In genomic region chr16:50251375-50252081, GRCh38 we compare ENCODE assay signal across 11 cellular contexts. TPM values are rescaled to one million over a fixed set of nuclear protein-coding genes. Genes with fewer than 3 reads are reported as not detected.
DNase-seq lines count a peak whose midpoint lies in the region; ATAC-seq and TF ChIP-seq lines count a peak whose summit lies in the region.
"Had no signal": no experiment of that assay in that cellular context is flagged by ENCODE, and none has a peak within 500 bp of the region (broad histone marks: within the 10 kb centered on the region; RNA-seq: fewer than 3 reads in every experiment).

No MANE protein-coding gene starts in this region.

- H3K27ac ChIP-seq in RWPE2 (ENCODE audit: poor library complexity, severe bottlenecking): no peak overlapping the region

- H3K27me3 ChIP-seq in RWPE2 (ENCODE audit: insufficient read depth, poor library complexity, severe bottlenecking): no peaks in the 10 kb centered on the region

- no peak for DNase-seq in activated T-cell treated with anti-CD3 and anti-CD28 coated beads, Interleukin-2, amount 50 U/mL, for 4 hours
- DNase-seq in activated T-cell treated with anti-CD3 and anti-CD28 coated beads for 4 hours (no peak), RWPE2 (ENCODE audit: low spot score) (no peak), fibroblast of villous mesenchyme (ENCODE audit: low read depth) (peak; percentile 92), iPS-NIHi11 (ENCODE audit: low spot score) (no peak), UCSD-AML1 (lab: John Stamatoyannopoulos, UW; ENCODE audit: unreplicated experiment) (no peak)
- no peak for DNase-seq in stimulated activated naive B cell treated with anti-CD40 and anti-IgM and Interleukin-4, amounts not matched to agents 10 μg/mL and 1 μg/mL and 100 μg/mL, for 72 hours
- no peak for DNase-seq in activated naive CD4-positive, alpha-beta T cell treated with anti-CD3 and anti-CD28 coated beads for 36 hours
- DNase-seq: kidney, NCI-H1105 treated with DMSO at 0.1 percent for 48 hours, retina had no signal

- H3K9me3 ChIP-seq in RWPE2 (ENCODE audit: severe bottlenecking): no peaks in the 10 kb centered on the region

- CTCF ChIA-PET in activated naive CD4-positive, alpha-beta T cell treated with anti-CD3 and anti-CD28 coated beads for 36 hours (lab: Charles Lee): interaction anchor here (0.6 to 1.7 kb wide), 5 partner anchors 18 to 414 kb away, joined by 3 to 4 read pairs (median 4); no protein-coding TSS in a partner anchor

- peaks cover 3% of the 10 kb centered on the region for H3K27me3 Mint-ChIP-seq in activated T-cell treated with anti-CD3 and anti-CD28 coated beads, Interleukin-2, amount 50 U/mL, for 4 hours (ENCODE audit: low read depth)
- H3K27me3 Mint-ChIP-seq in stimulated activated naive B cell treated with anti-CD40 and anti-IgM and Interleukin-4, amounts not matched to agents 10 μg/mL and 1 μg/mL and 100 μg/mL, for 72 hours: no peaks in the 10 kb centered on the region
- no peaks in the 10 kb centered on the region for H3K27me3 Mint-ChIP-seq in activated naive CD4-positive, alpha-beta T cell treated with anti-CD3 and anti-CD28 coated beads for 36 hours (ENCODE audit: low read depth)

- peaks cover 4% of the 10 kb centered on the region for H3K4me1 Mint-ChIP-seq in activated T-cell treated with anti-CD3 and anti-CD28 coated beads, Interleukin-2, amount 50 U/mL, for 4 hours (ENCODE audit: low read depth)
- peaks cover 7 to 23% of the 10 kb centered on the region in 2 donors for H3K4me1 Mint-ChIP-seq in stimulated activated naive B cell treated with anti-CD40 and anti-IgM and Interleukin-4, amounts not matched to agents 10 μg/mL and 1 μg/mL and 100 μg/mL, for 72 hours
- peaks cover 4% of the 10 kb centered on the region for H3K4me1 Mint-ChIP-seq in activated naive CD4-positive, alpha-beta T cell treated with anti-CD3 and anti-CD28 coated beads for 36 hours (ENCODE audit: low read depth)

- no peaks in the 10 kb centered on the region for H3K4me1 ChIP-seq in RWPE2 (ENCODE audit: insufficient read depth, poor library complexity, severe bottlenecking)

- peak; percentile 27 for ATAC-seq in activated T-cell treated with anti-CD3 and anti-CD28 coated beads, Interleukin-2, amount 50 U/mL, for 4 hours
- ATAC-seq in RWPE2 (ENCODE audit: low read depth): peak; percentile 57
- ATAC-seq in stimulated activated naive B cell treated with anti-CD40 and anti-IgM and Interleukin-4, amounts not matched to agents 10 μg/mL and 1 μg/mL and 100 μg/mL, for 72 hours (replicated peaks): peak; percentile 30 to 39

- H3K36me3 Mint-ChIP-seq in activated T-cell treated with anti-CD3 and anti-CD28 coated beads, Interleukin-2, amount 50 U/mL, for 4 hours (ENCODE audit: insufficient read depth): no peaks in the 10 kb centered on the region
- H3K36me3 Mint-ChIP-seq in stimulated activated naive B cell treated with anti-CD40 and anti-IgM and Interleukin-4, amounts not matched to agents 10 μg/mL and 1 μg/mL and 100 μg/mL, for 72 hours: peaks cover 0 to 1% of the 10 kb centered on the region in 2 donors
- no peaks in the 10 kb centered on the region for H3K36me3 Mint-ChIP-seq in activated naive CD4-positive, alpha-beta T cell treated with anti-CD3 and anti-CD28 coated beads for 36 hours (ENCODE audit: low read depth)

- no peaks in the 10 kb centered on the region for H3K9me3 Mint-ChIP-seq in activated T-cell treated with anti-CD3 and anti-CD28 coated beads, Interleukin-2, amount 50 U/mL, for 4 hours
- no peaks in the 10 kb centered on the region for H3K9me3 Mint-ChIP-seq in stimulated activated naive B cell treated with anti-CD40 and anti-IgM and Interleukin-4, amounts not matched to agents 10 μg/mL and 1 μg/mL and 100 μg/mL, for 72 hours
- H3K9me3 Mint-ChIP-seq in activated naive CD4-positive, alpha-beta T cell treated with anti-CD3 and anti-CD28 coated beads for 36 hours: peaks cover 2% of the 10 kb centered on the region

- H3K36me3 ChIP-seq in RWPE2 (ENCODE audit: low read depth): no peaks in the 10 kb centered on the region

- no peak overlapping the region for H3K4me3 Mint-ChIP-seq in activated T-cell treated with anti-CD3 and anti-CD28 coated beads, Interleukin-2, amount 50 U/mL, for 4 hours
- H3K4me3 Mint-ChIP-seq in stimulated activated naive B cell treated with anti-CD40 and anti-IgM and Interleukin-4, amounts not matched to agents 10 μg/mL and 1 μg/mL and 100 μg/mL, for 72 hours: no peak overlapping the region
- H3K4me3 Mint-ChIP-seq in activated naive CD4-positive, alpha-beta T cell treated with anti-CD3 and anti-CD28 coated beads for 36 hours: no peak overlapping the region

- no peak for TF ChIP-seq CTCF in RWPE2 (IDR thresholded peaks at IDR 0.05; ENCODE audit: poor library complexity, severe bottlenecking)
- no peak for TF ChIP-seq CTCF in fibroblast of villous mesenchyme (IDR thresholded peaks at IDR 0.05; ENCODE audit: insufficient read depth, low read depth, low read length)

- H3K4me3 ChIP-seq in RWPE2 (ENCODE audit: severe bottlenecking): no peak overlapping the region
- no peak overlapping the region for H3K4me3 ChIP-seq in fibroblast of villous mesenchyme (ENCODE audit: low read depth, low read length)

- H3K27ac Mint-ChIP-seq in stimulated activated naive B cell treated with anti-CD40 and anti-IgM and Interleukin-4, amounts not matched to agents 10 μg/mL and 1 μg/mL and 100 μg/mL, for 72 hours: no peak overlapping the region
- H3K27ac Mint-ChIP-seq in activated naive CD4-positive, alpha-beta T cell treated with anti-CD3 and anti-CD28 coated beads for 36 hours: no peak overlapping the region

- intact Hi-C loops in activated naive CD4-positive, alpha-beta T cell treated with anti-CD3 and anti-CD28 coated beads for 36 hours (cut with micrococcal nuclease): no loop called here

RNA-seq across cellular contexts. Expression of gene ADCY7, which starts 14.8 kb away (rescaled TPM):
- 10 to 100 TPM; 61.7 to 77.6 (median 70.7) TPM for total RNA-seq in activated T-cell treated with anti-CD3 and anti-CD28 coated beads, Interleukin-2, amount 50 U/mL, for 4 hours
- 39.9 and 44.9 TPM in 2 replicates for total RNA-seq in fibroblast of villous mesenchyme
- 10 to 100 TPM; 73.4 to 89.6 TPM for total RNA-seq in activated naive CD4-positive, alpha-beta T cell treated with anti-CD3 and anti-CD28 coated beads for 36 hours
